ENCODE assay signal across 11 cellular contexts in genomic region chr6:52227495-52227894, GRCh38. TPM values are rescaled to one million over a fixed set of nuclear protein-coding genes. Genes with fewer than 3 reads are reported as not detected.
DNase-seq lines count a peak whose midpoint lies in the region; ATAC-seq and TF ChIP-seq lines count a peak whose summit lies in the region.
"Had no signal": no experiment of that assay in that cellular context is flagged by ENCODE, and none has a peak within 500 bp of the region (broad histone marks: within the 10 kb centered on the region; RNA-seq: fewer than 3 reads in every experiment).

No MANE protein-coding gene starts in this region.

- DNase-seq in activated CD4-positive, CD25-positive, alpha-beta regulatory T cell treated with anti-CD3 and anti-CD28 coated beads, Interleukin-2, amount 50 U/mL, for 72 hours: peak; percentile 37
- peak; percentile 87 for DNase-seq in stimulated activated CD4-positive, alpha-beta T cell treated with anti-CD3 and anti-CD28 coated beads, Interleukin-1b, Interleukin-23, amount 100 ng/mL, for 48 hours
- DNase-seq in activated gamma-delta T cell treated with Interleukin-2 at 50 U/mL for 16 hours (no peak), psoas muscle (no peak)
- DNase-seq in CD4-positive, alpha-beta T cell: no peak
- DNase-seq: mesenchymal stem cell had no signal

- H3K36me3 Mint-ChIP-seq in CD4-positive, alpha-beta T cell (ENCODE audit: low read depth): no peaks in the 10 kb centered on the region

- no peaks in the 10 kb centered on the region for H3K27me3 ChIP-seq in gastroesophageal sphincter
- H3K27me3 ChIP-seq in CD4-positive, alpha-beta T cell (ENCODE audit: control insufficient read depth, insufficient read depth, low read length): no peaks in the 10 kb centered on the region
- H3K27me3 ChIP-seq in psoas muscle (ENCODE audit: insufficient read depth in 3 of 3, low read length in 2 of 3): peaks cover 0 to 4% (median 0%) of the 10 kb centered on the region in 3 donors

- no peak for TF ChIP-seq EP300 in gastroesophageal sphincter (IDR thresholded peaks at IDR 0.05)

- POLR2A ChIA-PET in CD4-positive, alpha-beta T cell (lab: Charles Lee): no interaction called here

- TF ChIP-seq POLR2A in gastroesophageal sphincter (IDR thresholded peaks at IDR 0.05): no peak

- intact Hi-C loops in CD4-positive, alpha-beta T cell (cut with DNase I, micrococcal nuclease): no loop called here
- intact Hi-C loops in psoas muscle (cut with DNase I): no loop called here

- H3K27me3 Mint-ChIP-seq in CD4-positive, alpha-beta T cell: no peaks in the 10 kb centered on the region

- H3K4me1 Mint-ChIP-seq in CD4-positive, alpha-beta T cell (ENCODE audit: low read depth): peaks cover 5% of the 10 kb centered on the region

- TF ChIP-seq CTCF in gastroesophageal sphincter (IDR thresholded peaks at IDR 0.05): no peak
- no peak for TF ChIP-seq CTCF in CD4-positive, alpha-beta T cell (IDR thresholded peaks at IDR 0.05)
- no peak for TF ChIP-seq CTCF in psoas muscle (IDR thresholded peaks at IDR 0.05)

- H3K9me3 ChIP-seq in gastroesophageal sphincter (no peaks in the 10 kb centered on the region), psoas muscle (no peaks in the 10 kb centered on the region)
- H3K9me3 ChIP-seq in CD4-positive, alpha-beta T cell (ENCODE audit: control insufficient read depth, low read length): no peaks in the 10 kb centered on the region
- H3K9me3 ChIP-seq: thoracic aorta had no signal

- CTCF ChIA-PET in CD4-positive, alpha-beta T cell (lab: Charles Lee): interaction anchor here (1.1 kb wide), 1 partner anchor 25 kb away, joined by 3 read pairs; no protein-coding TSS in a partner anchor

- no peaks in the 10 kb centered on the region for H3K4me1 ChIP-seq in gastroesophageal sphincter
- no peaks in the 10 kb centered on the region for H3K4me1 ChIP-seq in psoas muscle

- H3K27ac Mint-ChIP-seq in CD4-positive, alpha-beta T cell: no peak overlapping the region

- H3K36me3 ChIP-seq in gastroesophageal sphincter (no peaks in the 10 kb centered on the region), psoas muscle (ENCODE audit: insufficient read depth in 1 of 2, low read depth in 1 of 2) (no peaks in the 10 kb centered on the region)
- H3K36me3 ChIP-seq: thoracic aorta had no signal

- no peak overlapping the region for H3K4me3 Mint-ChIP-seq in CD4-positive, alpha-beta T cell
- H3K4me3 Mint-ChIP-seq: central memory CD8-positive, alpha-beta T cell had no signal

- 80% methylated on average over 1 of the region's 1 CpG; no CpG with 5 or more reads in 1 of the 2 donors for WGBS in gastroesophageal sphincter (ENCODE audit: low coverage in 1 of 2), 2 donors
- 80 to 89% (median 86%) methylated on average over 1 of the region's 1 CpG for WGBS in psoas muscle, 3 donors

- H3K27ac ChIP-seq in gastroesophageal sphincter (no peak overlapping the region), psoas muscle (no peak overlapping the region)
- H3K27ac ChIP-seq in CD4-positive, alpha-beta T cell (ENCODE audit: low read depth, low read length): no peak overlapping the region
- H3K27ac ChIP-seq: thoracic aorta had no signal

- ATAC-seq in GM19035 (IDR thresholded peaks at IDR 0.05; ENCODE audit: unreplicated experiment): peak; percentile 100
- ATAC-seq in HG02852 (IDR thresholded peaks at IDR 0.05; ENCODE audit: unreplicated experiment): peak; percentile 100
- no peak for ATAC-seq in gastroesophageal sphincter
- ATAC-seq in CD4-positive, alpha-beta T cell (ENCODE audit: poor library complexity): no peak
- no peak for ATAC-seq in psoas muscle

- no peak overlapping the region for H3K4me3 ChIP-seq in gastroesophageal sphincter
- H3K4me3 ChIP-seq in psoas muscle: no peak overlapping the region
- H3K4me3 ChIP-seq: thoracic aorta had no signal

- no peaks in the 10 kb centered on the region for H3K9me3 Mint-ChIP-seq in CD4-positive, alpha-beta T cell
- H3K9me3 Mint-ChIP-seq: central memory CD8-positive, alpha-beta T cell had no signal

RNA-seq across cellular contexts. Expression of gene IL17F, which starts 16.8 kb away (rescaled TPM):
- total RNA-seq in gastroesophageal sphincter (not detected), psoas muscle (not detected)
- total RNA-seq in CD4-positive, alpha-beta T cell: not detected
- not detected for polyA plus RNA-seq in psoas muscle
- total RNA-seq: thoracic aorta had no signal

RNA-seq across cellular contexts. Expression of gene IL17A, which starts 41.3 kb away (rescaled TPM):
- total RNA-seq in gastroesophageal sphincter (not detected), psoas muscle (not detected)
- total RNA-seq in CD4-positive, alpha-beta T cell: under 1 TPM in 1 of 2 experiments, not detected in 1; 0.14 TPM
- not detected for polyA plus RNA-seq in psoas muscle
- total RNA-seq: thoracic aorta had no signal

RNA-seq across cellular contexts. Expression of gene MCM3, which starts 57.0 kb away (rescaled TPM):
- total RNA-seq in gastroesophageal sphincter (10 to 100 TPM; 36.1 to 53.3 (median 45.4) TPM), psoas muscle (10 to 100 TPM in 3 of 4 donors, 1 to 10 TPM in 1; 7.6 to 17.3 (median 11.1) TPM)
- 10 to 100 TPM in 1 of 2 experiments, 1 to 10 TPM in 1; 9.3 to 10.1 TPM for total RNA-seq in CD4-positive, alpha-beta T cell
- polyA plus RNA-seq in psoas muscle: 10 to 100 TPM in 2 of 3 donors, 1 to 10 TPM in 1; 9.6 to 25.0 (median 11.7) TPM

Comparison
In these comparisons a context has a peak if more than half of its experiments do, and no peak if none do; other contexts are left out.
1. ATAC-seq: peak in GM19035 (single experiment) and HG02852 (single experiment); none in gastroesophageal sphincter (single experiment), CD4-positive, alpha-beta T cell (single experiment) and psoas muscle (0 of 4).
2. DNase-seq: peak in activated CD4-positive, CD25-positive, alpha-beta regulatory T cell treated with anti-CD3 and anti-CD28 coated beads, Interleukin-2, amount 50 U/mL, for 72 hours (single experiment) and stimulated activated CD4-positive, alpha-beta T cell treated with anti-CD3 and anti-CD28 coated beads, Interleukin-1b, Interleukin-23, amount 100 ng/mL, for 48 hours (single experiment); none in activated gamma-delta T cell treated with Interleukin-2 at 50 U/mL for 16 hours (single experiment), CD4-positive, alpha-beta T cell (0 of 10) and psoas muscle (0 of 2).